Comparison of ENCODE assay signal across 1 cellular context in genomic region chr2:136376798-136377211, GRCh38.
TF ChIP-seq lines count a peak whose summit lies in the region.

No MANE protein-coding gene starts in this region.

TF ChIP-seq in IMR-90, 13 proteins besides CTCF, POLR2A, EP300 and RAD21 (continued from another document):
- TF ChIP-seq ELK1 (IDR thresholded peaks at IDR 0.05; ENCODE audit: borderline replicate concordance, low read depth, low read length) (no peak), MAFK (IDR thresholded peaks at IDR 0.05; ENCODE audit: low read depth, low read length) (no peak), RCOR1 (IDR thresholded peaks at IDR 0.05; ENCODE audit: insufficient replicate concordance, low read length) (no peak), MXI1 (IDR thresholded peaks at IDR 0.05; ENCODE audit: borderline replicate concordance, low read depth, low read length) (no peak), USF2 (IDR thresholded peaks at IDR 0.05; ENCODE audit: low read depth, low read length) (no peak), BHLHE40 (IDR thresholded peaks at IDR 0.05; ENCODE audit: low read depth, low read length) (no peak), RFX5 (IDR thresholded peaks at IDR 0.05; ENCODE audit: low read depth, low read length) (no peak), CHD1 (IDR thresholded peaks at IDR 0.05; ENCODE audit: low read depth, low read length) (no peak), MAZ (IDR thresholded peaks at IDR 0.05; ENCODE audit: borderline replicate concordance, low read depth, low read length) (no peak), FOS (IDR thresholded peaks at IDR 0.05; ENCODE audit: low read depth, low read length) (no peak)
